Comparison of ENCODE assay signal across 1 cellular context in genomic region chr22:21599053-21599893, GRCh38.
TF ChIP-seq lines count a peak whose summit lies in the region.

No MANE protein-coding gene starts in this region.

TF ChIP-seq in K562, 482 proteins besides CTCF, POLR2A, EP300 and RAD21 (continued from another document and continues in another):
- TF ChIP-seq, protein P1, sequence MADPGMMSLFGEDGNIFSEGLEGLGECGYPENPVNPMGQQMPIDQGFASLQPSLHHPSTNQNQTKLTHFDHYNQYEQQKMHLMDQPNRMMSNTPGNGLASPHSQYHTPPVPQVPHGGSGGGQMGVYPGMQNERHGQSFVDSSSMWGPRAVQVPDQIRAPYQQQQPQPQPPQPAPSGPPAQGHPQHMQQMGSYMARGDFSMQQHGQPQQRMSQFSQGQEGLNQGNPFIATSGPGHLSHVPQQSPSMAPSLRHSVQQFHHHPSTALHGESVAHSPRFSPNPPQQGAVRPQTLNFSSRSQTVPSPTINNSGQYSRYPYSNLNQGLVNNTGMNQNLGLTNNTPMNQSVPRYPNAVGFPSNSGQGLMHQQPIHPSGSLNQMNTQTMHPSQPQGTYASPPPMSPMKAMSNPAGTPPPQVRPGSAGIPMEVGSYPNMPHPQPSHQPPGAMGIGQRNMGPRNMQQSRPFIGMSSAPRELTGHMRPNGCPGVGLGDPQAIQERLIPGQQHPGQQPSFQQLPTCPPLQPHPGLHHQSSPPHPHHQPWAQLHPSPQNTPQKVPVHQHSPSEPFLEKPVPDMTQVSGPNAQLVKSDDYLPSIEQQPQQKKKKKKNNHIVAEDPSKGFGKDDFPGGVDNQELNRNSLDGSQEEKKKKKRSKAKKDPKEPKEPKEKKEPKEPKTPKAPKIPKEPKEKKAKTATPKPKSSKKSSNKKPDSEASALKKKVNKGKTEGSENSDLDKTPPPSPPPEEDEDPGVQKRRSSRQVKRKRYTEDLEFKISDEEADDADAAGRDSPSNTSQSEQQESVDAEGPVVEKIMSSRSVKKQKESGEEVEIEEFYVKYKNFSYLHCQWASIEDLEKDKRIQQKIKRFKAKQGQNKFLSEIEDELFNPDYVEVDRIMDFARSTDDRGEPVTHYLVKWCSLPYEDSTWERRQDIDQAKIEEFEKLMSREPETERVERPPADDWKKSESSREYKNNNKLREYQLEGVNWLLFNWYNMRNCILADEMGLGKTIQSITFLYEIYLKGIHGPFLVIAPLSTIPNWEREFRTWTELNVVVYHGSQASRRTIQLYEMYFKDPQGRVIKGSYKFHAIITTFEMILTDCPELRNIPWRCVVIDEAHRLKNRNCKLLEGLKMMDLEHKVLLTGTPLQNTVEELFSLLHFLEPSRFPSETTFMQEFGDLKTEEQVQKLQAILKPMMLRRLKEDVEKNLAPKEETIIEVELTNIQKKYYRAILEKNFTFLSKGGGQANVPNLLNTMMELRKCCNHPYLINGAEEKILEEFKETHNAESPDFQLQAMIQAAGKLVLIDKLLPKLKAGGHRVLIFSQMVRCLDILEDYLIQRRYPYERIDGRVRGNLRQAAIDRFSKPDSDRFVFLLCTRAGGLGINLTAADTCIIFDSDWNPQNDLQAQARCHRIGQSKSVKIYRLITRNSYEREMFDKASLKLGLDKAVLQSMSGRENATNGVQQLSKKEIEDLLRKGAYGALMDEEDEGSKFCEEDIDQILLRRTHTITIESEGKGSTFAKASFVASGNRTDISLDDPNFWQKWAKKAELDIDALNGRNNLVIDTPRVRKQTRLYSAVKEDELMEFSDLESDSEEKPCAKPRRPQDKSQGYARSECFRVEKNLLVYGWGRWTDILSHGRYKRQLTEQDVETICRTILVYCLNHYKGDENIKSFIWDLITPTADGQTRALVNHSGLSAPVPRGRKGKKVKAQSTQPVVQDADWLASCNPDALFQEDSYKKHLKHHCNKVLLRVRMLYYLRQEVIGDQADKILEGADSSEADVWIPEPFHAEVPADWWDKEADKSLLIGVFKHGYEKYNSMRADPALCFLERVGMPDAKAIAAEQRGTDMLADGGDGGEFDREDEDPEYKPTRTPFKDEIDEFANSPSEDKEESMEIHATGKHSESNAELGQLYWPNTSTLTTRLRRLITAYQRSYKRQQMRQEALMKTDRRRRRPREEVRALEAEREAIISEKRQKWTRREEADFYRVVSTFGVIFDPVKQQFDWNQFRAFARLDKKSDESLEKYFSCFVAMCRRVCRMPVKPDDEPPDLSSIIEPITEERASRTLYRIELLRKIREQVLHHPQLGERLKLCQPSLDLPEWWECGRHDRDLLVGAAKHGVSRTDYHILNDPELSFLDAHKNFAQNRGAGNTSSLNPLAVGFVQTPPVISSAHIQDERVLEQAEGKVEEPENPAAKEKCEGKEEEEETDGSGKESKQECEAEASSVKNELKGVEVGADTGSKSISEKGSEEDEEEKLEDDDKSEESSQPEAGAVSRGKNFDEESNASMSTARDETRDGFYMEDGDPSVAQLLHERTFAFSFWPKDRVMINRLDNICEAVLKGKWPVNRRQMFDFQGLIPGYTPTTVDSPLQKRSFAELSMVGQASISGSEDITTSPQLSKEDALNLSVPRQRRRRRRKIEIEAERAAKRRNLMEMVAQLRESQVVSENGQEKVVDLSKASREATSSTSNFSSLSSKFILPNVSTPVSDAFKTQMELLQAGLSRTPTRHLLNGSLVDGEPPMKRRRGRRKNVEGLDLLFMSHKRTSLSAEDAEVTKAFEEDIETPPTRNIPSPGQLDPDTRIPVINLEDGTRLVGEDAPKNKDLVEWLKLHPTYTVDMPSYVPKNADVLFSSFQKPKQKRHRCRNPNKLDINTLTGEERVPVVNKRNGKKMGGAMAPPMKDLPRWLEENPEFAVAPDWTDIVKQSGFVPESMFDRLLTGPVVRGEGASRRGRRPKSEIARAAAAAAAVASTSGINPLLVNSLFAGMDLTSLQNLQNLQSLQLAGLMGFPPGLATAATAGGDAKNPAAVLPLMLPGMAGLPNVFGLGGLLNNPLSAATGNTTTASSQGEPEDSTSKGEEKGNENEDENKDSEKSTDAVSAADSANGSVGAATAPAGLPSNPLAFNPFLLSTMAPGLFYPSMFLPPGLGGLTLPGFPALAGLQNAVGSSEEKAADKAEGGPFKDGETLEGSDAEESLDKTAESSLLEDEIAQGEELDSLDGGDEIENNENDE (IDR thresholded peaks at IDR 0.05; ENCODE audit: low read depth, low read length), result no peak
- no peak for TF ChIP-seq GTF2B (IDR thresholded peaks at IDR 0.05; ENCODE audit: extremely low read depth, insufficient read length)
- TF ChIP-seq ZNF407 (IDR thresholded peaks at IDR 0.05; ENCODE audit: low read depth), result no peak
- TF ChIP-seq DNMT1 (IDR thresholded peaks at IDR 0.05), result no peak
- TF ChIP-seq MXD1 (CRISPR knock-in tag; IDR thresholded peaks at IDR 0.05; ENCODE audit: borderline replicate concordance, poor library complexity, severe bottlenecking), result no peak
- TF ChIP-seq, protein P2, sequence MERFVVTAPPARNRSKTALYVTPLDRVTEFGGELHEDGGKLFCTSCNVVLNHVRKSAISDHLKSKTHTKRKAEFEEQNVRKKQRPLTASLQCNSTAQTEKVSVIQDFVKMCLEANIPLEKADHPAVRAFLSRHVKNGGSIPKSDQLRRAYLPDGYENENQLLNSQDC (CRISPR knock-in tag; IDR thresholded peaks at IDR 0.05), result 0 out of 2 replicates have a peak, but pooled peaks have one; percentile 73
- TF ChIP-seq CREB5 (CRISPR knock-in tag; IDR thresholded peaks at IDR 0.05), result no peak
- no peak for TF ChIP-seq ZNF408 (CRISPR knock-in tag; IDR thresholded peaks at IDR 0.05; ENCODE audit: low read depth)
- no peak for TF ChIP-seq E4F1 (CRISPR knock-in tag; IDR thresholded peaks at IDR 0.05; ENCODE audit: borderline replicate concordance)
- TF ChIP-seq ZBTB5 (IDR thresholded peaks at IDR 0.05), result no peak
- no peak for TF ChIP-seq SPI1 (IDR thresholded peaks at IDR 0.05; ENCODE audit: borderline replicate concordance, low read depth, low read length)
- TF ChIP-seq VEZF1 (CRISPR knock-in tag; IDR thresholded peaks at IDR 0.05), result no peak
- no peak for TF ChIP-seq ZNF3 (CRISPR knock-in tag; IDR thresholded peaks at IDR 0.05)
- no peak for TF ChIP-seq ZNF311 (CRISPR knock-in tag; IDR thresholded peaks at IDR 0.05)
- TF ChIP-seq ZEB2 (IDR thresholded peaks at IDR 0.05), result no peak
- no peak for TF ChIP-seq ZNF780A (CRISPR knock-in tag; IDR thresholded peaks at IDR 0.05)
- no peak for TF ChIP-seq ZNF699 (CRISPR knock-in tag; IDR thresholded peaks at IDR 0.05; ENCODE audit: insufficient replicate concordance)
- TF ChIP-seq HDAC2 (IDR thresholded peaks at IDR 0.05), result no peak
